19 cellular contexts compared by ENCODE assay signal in genomic region chr1:91790296-91790851, GRCh38.
DNase-seq lines count a peak whose midpoint lies in the region; ATAC-seq and TF ChIP-seq lines count a peak whose summit lies in the region.
"Had no signal": no experiment of that assay in that cellular context is flagged by ENCODE, and none has a peak within 500 bp of the region (broad histone marks: within the 10 kb centered on the region; RNA-seq: fewer than 3 reads in every experiment).

No MANE protein-coding gene starts in this region.

- POLR2A ChIA-PET in naive thymus-derived CD4-positive, alpha-beta T cell (lab: Charles Lee), result interaction anchor here (0.6 to 3.3 kb wide), 2 partner anchors 14 to 233 kb away, joined by 3 to 23 read pairs; no protein-coding TSS in a partner anchor

- TF ChIP-seq POLR2A in breast epithelium (IDR thresholded peaks at IDR 0.05) (no peak), prostate gland (IDR thresholded peaks at IDR 0.05) (no peak)

- H3K27ac Mint-ChIP-seq in naive thymus-derived CD4-positive, alpha-beta T cell, result peak overlapping the region in 6 of 9 donors; percentile 13 to 85 (median 80)
- H3K27ac Mint-ChIP-seq: activated naive CD8-positive, alpha-beta T cell treated with anti-CD3 and anti-CD28 coated beads for 36 hours; activated T-helper 1 cell treated with anti-CD3 and anti-CD28 coated beads, Interleukin-12 subunit alpha, Interleukin-12 subunit beta, Interleukin-2, Interleukin-4 antibody, amounts not matched to agents 30 ng/mL and 10 ng/mL and 1 ng/mL, durations not matched to agents 14 hours and 24 hours and 36 hours; T-helper 2 cell treated with Interferon-gamma antibody and Interleukin-4, amounts not matched to agents 5 μg/mL and 100 μg/mL, for 36 hours had no signal

- H3K27ac ChIP-seq in BLaER1 treated with 17β-estradiol and CSF1 and Interleukin-3, amounts not matched to agents 10 nM and 100 nM, result no peak overlapping the region
- peak overlapping the region; percentile 2; the same call in 1 of the 2 replicates for H3K27ac ChIP-seq in WERI-Rb-1
- no peak overlapping the region for H3K27ac ChIP-seq in naive thymus-derived CD4-positive, alpha-beta T cell (ENCODE audit: low read depth, low read length)
- peak overlapping the region in 1 of 2 donors; percentile 68 for H3K27ac ChIP-seq in breast epithelium
- H3K27ac ChIP-seq in prostate gland, result peak overlapping the region in 1 of 2 donors; percentile 14
- H3K27ac ChIP-seq: C4-2B had no signal

- no peaks in the 10 kb centered on the region for H3K27me3 ChIP-seq in BLaER1 treated with 17β-estradiol and CSF1 and Interleukin-3, amounts not matched to agents 10 nM and 100 nM
- H3K27me3 ChIP-seq in WERI-Rb-1 (ENCODE audit: insufficient read depth, low read depth, severe bottlenecking), result no peaks in the 10 kb centered on the region
- no peaks in the 10 kb centered on the region for H3K27me3 ChIP-seq in naive thymus-derived CD4-positive, alpha-beta T cell (ENCODE audit: control insufficient read depth in 2 of 2, insufficient read depth in 2 of 2, low read length in 2 of 2)
- no peaks in the 10 kb centered on the region for H3K27me3 ChIP-seq in breast epithelium
- no peaks in the 10 kb centered on the region for H3K27me3 ChIP-seq in prostate gland (replicated peaks; ENCODE audit: insufficient read depth)

- peak overlapping the region in 3 of 10 donors; percentile 1 to 44 (median 10) for H3K4me3 Mint-ChIP-seq in naive thymus-derived CD4-positive, alpha-beta T cell
- H3K4me3 Mint-ChIP-seq: activated naive CD8-positive, alpha-beta T cell treated with anti-CD3 and anti-CD28 coated beads for 36 hours; activated T-helper 1 cell treated with anti-CD3 and anti-CD28 coated beads, Interleukin-12 subunit alpha, Interleukin-12 subunit beta, Interleukin-2, Interleukin-4 antibody, amounts not matched to agents 30 ng/mL and 10 ng/mL and 1 ng/mL, durations not matched to agents 14 hours and 24 hours and 36 hours; naive B cell; T-helper 2 cell treated with Interferon-gamma antibody and Interleukin-4, amounts not matched to agents 5 μg/mL and 100 μg/mL, for 36 hours had no signal

- peaks cover 0 to 2% (median 0%) of the 10 kb centered on the region in 5 donors for H3K27me3 Mint-ChIP-seq in naive thymus-derived CD4-positive, alpha-beta T cell
- H3K27me3 Mint-ChIP-seq: activated naive CD8-positive, alpha-beta T cell treated with anti-CD3 and anti-CD28 coated beads for 36 hours had no signal

- H3K36me3 Mint-ChIP-seq in naive thymus-derived CD4-positive, alpha-beta T cell, result peaks cover 4 to 25% (median 17%) of the 10 kb centered on the region in 5 donors

- CTCF ChIA-PET in naive thymus-derived CD4-positive, alpha-beta T cell (lab: Charles Lee), result interaction anchor here (0.6 to 1.8 kb wide), 3 partner anchors 19 to 535 kb away, joined by 3 to 8 read pairs (median 3); no protein-coding TSS in a partner anchor

- intact Hi-C loops in naive thymus-derived CD4-positive, alpha-beta T cell (cut with micrococcal nuclease), result no loop called here
- intact Hi-C loops in breast epithelium (cut with DNase I; ENCODE audit: low total_unique reads), result no loop called here
- intact Hi-C loops in prostate gland (cut with DNase I), result no loop called here

- H3K9ac ChIP-seq in BLaER1 treated with 17β-estradiol and CSF1 and Interleukin-3, amounts not matched to agents 10 nM and 100 nM, result no peak overlapping the region

- peak; percentile 53 for ATAC-seq in naive thymus-derived CD4-positive, alpha-beta T cell

- peaks cover 22 to 59% (median 55%) of the 10 kb centered on the region in 10 experiments for H3K4me1 ChIP-seq in BLaER1 treated with 17β-estradiol and CSF1 and Interleukin-3, amounts not matched to agents 10 nM and 100 nM
- peaks cover 18 to 28% of the 10 kb centered on the region in 2 donors for H3K4me1 ChIP-seq in naive thymus-derived CD4-positive, alpha-beta T cell (ENCODE audit: control insufficient read depth in 2 of 2, insufficient read depth in 2 of 2, low read length in 2 of 2)
- H3K4me1 ChIP-seq in breast epithelium, result peaks cover 7 to 18% of the 10 kb centered on the region in 2 donors
- peaks cover 7% of the 10 kb centered on the region for H3K4me1 ChIP-seq in prostate gland (replicated peaks)

- 73% methylated on average over 3 of the region's 3 CpGs for WGBS in prostate gland

- H4K20me1 ChIP-seq in BLaER1 treated with 17β-estradiol and CSF1 and Interleukin-3, amounts not matched to agents 10 nM and 100 nM, result no peaks in the 10 kb centered on the region

- no peak overlapping the region; a peak in 1 of 20 replicates for H3K4me3 ChIP-seq in BLaER1 treated with 17β-estradiol and CSF1 and Interleukin-3, amounts not matched to agents 10 nM and 100 nM
- H3K4me3 ChIP-seq in WERI-Rb-1 (ENCODE audit: low read depth, low read length) (no peak overlapping the region), breast epithelium (no peak overlapping the region), prostate gland (no peak overlapping the region)
- no peak overlapping the region for H3K4me3 ChIP-seq in naive thymus-derived CD4-positive, alpha-beta T cell (ENCODE audit: low read length)
- H3K4me3 ChIP-seq: SK-N-MC, skin epidermis had no signal

- peaks cover 0 to 5% (median 0%) of the 10 kb centered on the region in 11 donors for H3K9me3 Mint-ChIP-seq in naive thymus-derived CD4-positive, alpha-beta T cell

- H3K9me3 ChIP-seq in BLaER1 treated with 17β-estradiol and CSF1 and Interleukin-3, amounts not matched to agents 10 nM and 100 nM (replicated peaks in 1 of 11), result peaks cover 0 to 18% (median 7%) of the 10 kb centered on the region in 11 experiments; a peak in 11 of 22 replicates
- H3K9me3 ChIP-seq in WERI-Rb-1 (ENCODE audit: severe bottlenecking) (peaks cover 5% of the 10 kb centered on the region), breast epithelium (no peaks in the 10 kb centered on the region), prostate gland (no peaks in the 10 kb centered on the region)
- no peaks in the 10 kb centered on the region for H3K9me3 ChIP-seq in naive thymus-derived CD4-positive, alpha-beta T cell (ENCODE audit: control insufficient read depth in 2 of 3, low read length in 3 of 3)

- peaks cover 28 to 42% (median 37%) of the 10 kb centered on the region in 7 donors for H3K4me1 Mint-ChIP-seq in naive thymus-derived CD4-positive, alpha-beta T cell
- H3K4me1 Mint-ChIP-seq: naive B cell had no signal

- 0 out of 22 replicates have a peak, but pooled peaks cover 0 to 4% (median 0%) of the 10 kb centered on the region in 11 experiments for H3K36me3 ChIP-seq in BLaER1 treated with 17β-estradiol and CSF1 and Interleukin-3, amounts not matched to agents 10 nM and 100 nM
- H3K36me3 ChIP-seq in WERI-Rb-1, result no peaks in the 10 kb centered on the region
- H3K36me3 ChIP-seq in naive thymus-derived CD4-positive, alpha-beta T cell (ENCODE audit: control insufficient read depth in 2 of 3, insufficient read depth in 3 of 3, low read length in 3 of 3), result no peaks in the 10 kb centered on the region
- H3K36me3 ChIP-seq in breast epithelium, result no peaks in the 10 kb centered on the region
- H3K36me3 ChIP-seq in prostate gland, result no peaks in the 10 kb centered on the region

- peak overlapping the region in 8 of 11 experiments; percentile 45 to 78 (median 55); a peak in 16 of 22 replicates for H3K4me2 ChIP-seq in BLaER1 treated with 17β-estradiol and CSF1 and Interleukin-3, amounts not matched to agents 10 nM and 100 nM

- no peak for TF ChIP-seq CTCF in WERI-Rb-1 (IDR thresholded peaks at IDR 0.05; ENCODE audit: low read depth, low read length)
- TF ChIP-seq CTCF in breast epithelium (IDR thresholded peaks at IDR 0.05), result no peak
- TF ChIP-seq CTCF in prostate gland (IDR thresholded peaks at IDR 0.05), result no peak

- peak; percentile 13 for DNase-seq in NCI-H146 treated with DMSO at 0.1 percent for 48 hours (lab: John Stamatoyannopoulos, UW; ENCODE audit: unreplicated experiment)
- no peak for DNase-seq in WERI-Rb-1
- peak in 1 of 9 donors; percentile 7 for DNase-seq in naive thymus-derived CD4-positive, alpha-beta T cell
- DNase-seq in activated CD4-positive, CD25-positive, alpha-beta regulatory T cell treated with anti-CD3 and anti-CD28 coated beads, Interleukin-2, amount 50 U/mL, for 72 hours, result no peak
- DNase-seq in breast epithelium (ENCODE audit: low spot score in 2 of 2), result no peak
- no peak for DNase-seq in stimulated activated CD4-positive, alpha-beta T cell treated with anti-CD3 and anti-CD28 coated beads, Interleukin-4, amount 100 ng/mL, for 4 hours
- no peak for DNase-seq in prostate gland (ENCODE audit: low spot score)
- DNase-seq: activated CD4-positive, CD25-positive, alpha-beta regulatory T cell; activated naive CD8-positive, alpha-beta T cell treated with anti-CD3 and anti-CD28 coated beads for 36 hours; hypothalamus; KBM-7; naive B cell; NK-92 treated with Interleukin-12 subunit alpha and Interleukin-12 subunit beta, amount 100 ng/mL, for 24 hours had no signal
